In the genomic region with DNA sequence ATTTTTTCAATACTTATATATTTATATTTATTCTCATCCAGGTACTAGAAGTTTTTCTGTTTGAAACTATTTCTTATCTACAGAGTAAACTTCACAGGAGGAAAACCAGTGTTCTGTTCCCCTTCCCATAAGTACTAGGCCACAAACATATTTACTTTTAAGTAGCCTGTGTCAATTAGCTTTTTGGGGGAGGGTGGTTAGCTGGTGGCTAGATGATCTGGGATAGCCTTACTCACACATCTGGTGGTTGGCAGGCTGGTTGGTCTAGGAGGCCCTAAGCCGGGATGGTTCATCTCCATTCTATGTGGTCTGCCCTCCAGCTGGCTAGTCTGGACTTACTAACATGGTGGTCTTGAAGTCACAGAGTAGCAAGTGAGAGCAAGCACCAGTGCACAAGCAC, we compare ENCODE assay signal across 17 cellular contexts. TPM values are rescaled to one million over a fixed set of nuclear protein-coding genes. Genes with fewer than 3 reads are reported as not detected.
A peak's percentile ranks its signal among the peaks of the same experiment; 100 is the strongest.
DNase-seq lines count a peak whose midpoint lies in the region; TF ChIP-seq lines count a peak whose summit lies in the region.
"Had no signal": no experiment of that assay in that cellular context is flagged by ENCODE, and none has a peak within 500 bp of the region (broad histone marks: within the 10 kb centered on the region; RNA-seq: fewer than 3 reads in every experiment).

No MANE protein-coding gene starts in this region.

- H3K9me3 ChIP-seq in prostate gland = no peaks in the 10 kb centered on the region

- H3K36me3 ChIP-seq in prostate gland = no peaks in the 10 kb centered on the region

- no peak for TF ChIP-seq POLR2A in NB4 (IDR thresholded peaks at IDR 0.05; ENCODE audit: extremely low read depth, insufficient read length)
- TF ChIP-seq POLR2A in prostate gland (IDR thresholded peaks at IDR 0.05) = no peak

- no peaks in the 10 kb centered on the region for H3K27me3 ChIP-seq in prostate gland (replicated peaks; ENCODE audit: insufficient read depth)

- intact Hi-C loops in prostate gland (cut with DNase I) = loop anchor here (10.0 kb wide), 1 partner anchor 46 kb away; no protein-coding TSS in a partner anchor

- 83% methylated on average over 1 of the region's 1 CpG for WGBS in prostate gland

- H3K27ac ChIP-seq in prostate gland = no peak overlapping the region

- peak; percentile 57 for DNase-seq in DMS53 (lab: John Stamatoyannopoulos, UW)
- DNase-seq in NB4 (ENCODE audit: low read depth) = peak; percentile 8
- peak; percentile 17 to 57 for DNase-seq in foreskin fibroblast
- peak; percentile 4 for DNase-seq in prostate gland (ENCODE audit: low spot score)
- no peak for DNase-seq in effector CD4-positive, alpha-beta T cell
- DNase-seq in NCI-H187 treated with DMSO at 0.1 percent for 48 hours (lab: John Stamatoyannopoulos, UW) = no peak
- DNase-seq in NK-92 (lab: John Stamatoyannopoulos, UW; ENCODE audit: unreplicated experiment) = no peak
- DNase-seq: Calu3; CD4-positive, CD25-positive, alpha-beta regulatory T cell; GOT3; Karpas-422; MV-4-11; NCI-H1436; NCI-H2081; NCI-H2227 treated with DMSO at 0.1 percent for 48 hours; NCI-H526 treated with DMSO at 0.1 percent for 48 hours; SHP77 had no signal

- H3K4me1 ChIP-seq in prostate gland (replicated peaks) = no peaks in the 10 kb centered on the region

- no peak for TF ChIP-seq CTCF in NB4 (IDR thresholded peaks at IDR 0.05; ENCODE audit: low read depth, low read length)
- TF ChIP-seq CTCF in foreskin fibroblast (IDR thresholded peaks at IDR 0.05; ENCODE audit: low read depth, low read length) = no peak
- TF ChIP-seq CTCF in prostate gland (IDR thresholded peaks at IDR 0.05) = no peak

- H3K4me3 ChIP-seq in NB4 (ENCODE audit: low read depth, low read length) (no peak overlapping the region), foreskin fibroblast (ENCODE audit: low read depth in 1 of 2, low read length in 2 of 2) (no peak overlapping the region), prostate gland (no peak overlapping the region)

RNA-seq across cellular contexts. Expression of a gene that starts 6.2 kb away (rescaled TPM):
- 10 to 100 TPM in 1 of 2 donors, 1 to 10 TPM in 1; 6.8 to 17.2 TPM for total RNA-seq in prostate gland

Comparison
In these comparisons a context has a peak if more than half of its experiments do, and no peak if none do; other contexts are left out.
1. DNase-seq: peak in DMS53 (single experiment), NB4 (single experiment), foreskin fibroblast (2 of 2) and prostate gland (single experiment); none in effector CD4-positive, alpha-beta T cell (single experiment), NCI-H187 treated with DMSO at 0.1 percent for 48 hours (single experiment) and NK-92 (single experiment).